Comparison of ENCODE assay signal across 22 cellular contexts in the genomic region with DNA sequence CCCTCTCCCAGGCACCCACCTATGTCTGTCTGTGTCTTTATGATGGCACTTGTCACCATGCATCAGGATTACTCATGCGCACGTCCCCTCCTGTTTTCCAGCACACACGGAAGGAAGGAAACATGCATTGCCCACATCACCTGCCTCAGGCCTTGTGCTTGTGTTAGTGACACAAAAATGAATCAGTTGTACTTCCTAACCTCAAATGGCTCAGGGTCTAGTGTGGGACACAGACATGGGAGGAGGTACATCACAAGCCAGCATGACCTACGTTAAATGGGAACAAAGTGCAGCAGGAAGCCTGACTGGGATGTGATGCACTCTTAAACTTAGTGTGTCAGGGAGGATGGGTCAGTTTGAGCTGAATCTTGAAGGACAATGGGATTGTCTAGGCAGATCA.
A peak's percentile ranks its signal among the peaks of the same experiment; 100 is the strongest.
DNase-seq lines count a peak whose midpoint lies in the region; ATAC-seq, FAIRE-seq and TF ChIP-seq lines count a peak whose summit lies in the region.
"Had no signal": no experiment of that assay in that cellular context is flagged by ENCODE, and none has a peak within 500 bp of the region (broad histone marks: within the 10 kb centered on the region; RNA-seq: fewer than 3 reads in every experiment).

No MANE protein-coding gene starts in this region.

- H3K9me3 ChIP-seq in left ventricle myocardium inferior (replicated peaks) (no peaks in the 10 kb centered on the region), mucosa of descending colon (no peaks in the 10 kb centered on the region)

- TF ChIP-seq CTCF in left ventricle myocardium inferior (IDR thresholded peaks at IDR 0.05; ENCODE audit: borderline replicate concordance) (no peak), bronchial epithelial cell (IDR thresholded peaks at IDR 0.05; ENCODE audit: insufficient read depth, low read length, severe bottlenecking) (no peak), coronary artery (IDR thresholded peaks at IDR 0.05) (no peak), mucosa of descending colon (IDR thresholded peaks at IDR 0.05) (no peak)

- peak; percentile 62 for FAIRE-seq in bronchial epithelial cell (lab: Jason Lieb, UNC)
- FAIRE-seq: GM19239, H54 had no signal

- intact Hi-C loops in cardiac septum (cut with DNase I) = no loop called here
- intact Hi-C loops in left ventricle myocardium inferior (cut with micrococcal nuclease) = no loop called here
- intact Hi-C loops in mucosa of descending colon (cut with DNase I, micrococcal nuclease) = no loop called here

- H3K27me3 ChIP-seq in left ventricle myocardium inferior (ENCODE audit: low read depth) (no peaks in the 10 kb centered on the region), bronchial epithelial cell (ENCODE audit: control insufficient read depth, insufficient read depth, low read length) (no peaks in the 10 kb centered on the region)

- H3K4me1 ChIP-seq in left ventricle myocardium inferior = peaks cover 22% of the 10 kb centered on the region
- no peaks in the 10 kb centered on the region for H3K4me1 ChIP-seq in mucosa of descending colon (ENCODE audit: low read depth)

- ATAC-seq in HG03342 (IDR thresholded peaks at IDR 0.05; ENCODE audit: unreplicated experiment) = no peak
- no peak for ATAC-seq in GM18867 (IDR thresholded peaks at IDR 0.05; ENCODE audit: unreplicated experiment)
- no peak for ATAC-seq in mucosa of descending colon
- ATAC-seq: CD8-positive, alpha-beta T cell; SK-N-SH treated with all-trans-retinoic acid at 6 μM for 48 hours had no signal

- no peaks in the 10 kb centered on the region for H3K36me3 ChIP-seq in left ventricle myocardium inferior
- H3K36me3 ChIP-seq in bronchial epithelial cell (ENCODE audit: control insufficient read depth, insufficient read depth, low read length) = no peaks in the 10 kb centered on the region
- no peaks in the 10 kb centered on the region for H3K36me3 ChIP-seq in mucosa of descending colon (ENCODE audit: low read depth)

- H3K27ac ChIP-seq in left ventricle myocardium inferior (replicated peaks) (no peak overlapping the region), coronary artery (no peak overlapping the region)

- DNase-seq in cardiac septum (ENCODE audit: low spot score) (peak; percentile 24), left ventricle myocardium inferior (no peak), bronchial epithelial cell (ENCODE audit: low read depth) (no peak), mesenteric fat pad (ENCODE audit: low spot score) (peak; percentile 16), coronary artery (ENCODE audit: low spot score) (no peak), mucosa of descending colon (no peak)
- DNase-seq: AML-193; C1 segment of cervical spinal cord; CD8-positive, alpha-beta T cell; GDM1; KBM-7; NCI-H1092; NCI-H1436; NCI-H187 treated with DMSO at 0.1 percent for 48 hours; NCI-H2227 treated with DMSO at 0.1 percent for 48 hours; NCI-H510A treated with DMSO at 0.1 percent for 48 hours; NCI-H748 treated with DMSO at 0.1 percent for 48 hours had no signal

- H3K4me3 ChIP-seq in left ventricle myocardium inferior (no peak overlapping the region), bronchial epithelial cell (ENCODE audit: low read depth, low read length) (no peak overlapping the region), coronary artery (no peak overlapping the region), mucosa of descending colon (no peak overlapping the region)

Comparison
In these comparisons a context has a peak if more than half of its experiments do, and no peak if none do; other contexts are left out.
1. DNase-seq: peak in cardiac septum (single experiment) and mesenteric fat pad (single experiment); none in left ventricle myocardium inferior (single experiment), bronchial epithelial cell (single experiment), coronary artery (single experiment) and mucosa of descending colon (0 of 3).